Comparison of ENCODE assay signal across 1 cellular context in the genomic region with DNA sequence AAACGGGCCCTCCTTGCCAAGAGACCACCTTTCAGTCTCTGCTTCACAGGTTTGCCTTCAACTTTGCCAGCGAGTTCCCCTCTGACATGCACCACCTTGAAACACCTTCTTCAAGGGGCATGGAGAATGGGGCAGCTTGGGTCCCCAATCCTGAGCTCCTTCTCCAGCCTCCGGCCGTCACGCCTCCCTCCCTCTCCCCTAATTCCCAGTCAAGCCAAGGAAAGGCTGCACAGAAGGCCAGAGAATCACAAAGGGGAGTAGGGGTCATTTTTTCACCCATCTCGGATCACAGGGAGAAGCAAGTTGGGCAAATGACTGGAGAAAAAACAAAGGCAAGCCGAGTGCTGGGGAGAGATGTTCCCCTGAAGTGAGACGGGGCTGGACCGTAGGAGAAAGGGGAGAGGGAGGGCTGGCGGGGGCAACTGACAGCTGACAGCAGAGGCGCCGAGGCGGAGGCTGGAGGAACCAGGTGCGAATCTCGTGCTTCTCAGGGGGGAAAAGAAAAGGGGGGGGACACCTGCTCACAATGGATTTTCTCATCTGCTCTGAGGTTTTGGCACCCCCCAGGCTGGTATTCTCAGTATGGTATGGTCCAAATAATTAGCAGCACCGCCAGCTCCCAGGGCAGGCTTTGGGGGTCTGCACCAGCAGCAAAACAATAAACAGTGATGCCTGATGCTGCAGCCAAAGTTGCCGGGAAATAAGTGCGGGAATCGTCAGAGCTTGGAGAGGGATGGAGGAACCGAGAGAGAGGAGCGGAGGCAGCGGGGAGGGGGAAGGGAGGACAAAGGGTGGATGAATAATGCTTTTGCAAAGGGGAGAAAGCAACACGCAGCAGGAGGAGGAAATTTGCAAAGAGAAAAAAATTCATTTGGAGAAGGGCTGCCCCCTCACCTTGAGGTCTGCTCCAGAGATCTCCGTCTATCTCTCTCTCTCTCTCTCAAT.
TF ChIP-seq lines count a peak whose summit lies in the region.

No MANE protein-coding gene starts in this region.

TF ChIP-seq in WTC11, 78 proteins besides CTCF, POLR2A, EP300 and RAD21 (continued from another document and continues in another):
- TF ChIP-seq, protein P1, sequence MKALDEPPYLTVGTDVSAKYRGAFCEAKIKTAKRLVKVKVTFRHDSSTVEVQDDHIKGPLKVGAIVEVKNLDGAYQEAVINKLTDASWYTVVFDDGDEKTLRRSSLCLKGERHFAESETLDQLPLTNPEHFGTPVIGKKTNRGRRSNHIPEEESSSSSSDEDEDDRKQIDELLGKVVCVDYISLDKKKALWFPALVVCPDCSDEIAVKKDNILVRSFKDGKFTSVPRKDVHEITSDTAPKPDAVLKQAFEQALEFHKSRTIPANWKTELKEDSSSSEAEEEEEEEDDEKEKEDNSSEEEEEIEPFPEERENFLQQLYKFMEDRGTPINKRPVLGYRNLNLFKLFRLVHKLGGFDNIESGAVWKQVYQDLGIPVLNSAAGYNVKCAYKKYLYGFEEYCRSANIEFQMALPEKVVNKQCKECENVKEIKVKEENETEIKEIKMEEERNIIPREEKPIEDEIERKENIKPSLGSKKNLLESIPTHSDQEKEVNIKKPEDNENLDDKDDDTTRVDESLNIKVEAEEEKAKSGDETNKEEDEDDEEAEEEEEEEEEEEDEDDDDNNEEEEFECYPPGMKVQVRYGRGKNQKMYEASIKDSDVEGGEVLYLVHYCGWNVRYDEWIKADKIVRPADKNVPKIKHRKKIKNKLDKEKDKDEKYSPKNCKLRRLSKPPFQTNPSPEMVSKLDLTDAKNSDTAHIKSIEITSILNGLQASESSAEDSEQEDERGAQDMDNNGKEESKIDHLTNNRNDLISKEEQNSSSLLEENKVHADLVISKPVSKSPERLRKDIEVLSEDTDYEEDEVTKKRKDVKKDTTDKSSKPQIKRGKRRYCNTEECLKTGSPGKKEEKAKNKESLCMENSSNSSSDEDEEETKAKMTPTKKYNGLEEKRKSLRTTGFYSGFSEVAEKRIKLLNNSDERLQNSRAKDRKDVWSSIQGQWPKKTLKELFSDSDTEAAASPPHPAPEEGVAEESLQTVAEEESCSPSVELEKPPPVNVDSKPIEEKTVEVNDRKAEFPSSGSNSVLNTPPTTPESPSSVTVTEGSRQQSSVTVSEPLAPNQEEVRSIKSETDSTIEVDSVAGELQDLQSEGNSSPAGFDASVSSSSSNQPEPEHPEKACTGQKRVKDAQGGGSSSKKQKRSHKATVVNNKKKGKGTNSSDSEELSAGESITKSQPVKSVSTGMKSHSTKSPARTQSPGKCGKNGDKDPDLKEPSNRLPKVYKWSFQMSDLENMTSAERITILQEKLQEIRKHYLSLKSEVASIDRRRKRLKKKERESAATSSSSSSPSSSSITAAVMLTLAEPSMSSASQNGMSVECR (CRISPR knock-in tag; IDR thresholded peaks at IDR 0.05; ENCODE audit: borderline replicate concordance) = 0 out of 2 replicates have a peak, but pooled peaks have one; percentile 49
- TF ChIP-seq NR3C1 (CRISPR knock-in tag; conservative IDR thresholded peaks at IDR 0.05; ENCODE audit: low read depth) (no peak), ZNF416 (CRISPR knock-in tag; IDR thresholded peaks at IDR 0.05) (peak; percentile 97), ELF4 (CRISPR knock-in tag; IDR thresholded peaks at IDR 0.05; ENCODE audit: low read depth) (no peak), ZNF232 (CRISPR knock-in tag; IDR thresholded peaks at IDR 0.05) (peak; percentile 58; the same call in 1 of the 2 replicates), CREM (CRISPR knock-in tag; IDR thresholded peaks at IDR 0.05) (peak; percentile 52; the same call in 1 of the 2 replicates), ZNF396 (CRISPR knock-in tag; IDR thresholded peaks at IDR 0.05; ENCODE audit: borderline replicate concordance) (no peak), TP53 (CRISPR knock-in tag; IDR thresholded peaks at IDR 0.05) (no peak), ATF6 (CRISPR knock-in tag; IDR thresholded peaks at IDR 0.05) (no peak), ZNF423 (CRISPR knock-in tag; IDR thresholded peaks at IDR 0.05) (no peak), GABPB1 (CRISPR knock-in tag; IDR thresholded peaks at IDR 0.05) (no peak), SMAD3 (CRISPR knock-in tag; IDR thresholded peaks at IDR 0.05; ENCODE audit: borderline replicate concordance) (no peak), ZNF317 (CRISPR knock-in tag; IDR thresholded peaks at IDR 0.05; ENCODE audit: borderline replicate concordance, low read depth) (no peak), IRF2 (CRISPR knock-in tag; IDR thresholded peaks at IDR 0.05; ENCODE audit: borderline replicate concordance, low read depth) (no peak), FOXK1 (CRISPR knock-in tag; IDR thresholded peaks at IDR 0.05) (no peak; the same call in 1 of the 2 replicates), ATF2 (CRISPR knock-in tag; IDR thresholded peaks at IDR 0.05; ENCODE audit: borderline replicate concordance, low read depth) (no peak), RORB (CRISPR knock-in tag; IDR thresholded peaks at IDR 0.05) (no peak), AR (CRISPR knock-in tag; IDR thresholded peaks at IDR 0.05) (peak; percentile 98), ZBTB21 (CRISPR knock-in tag; IDR thresholded peaks at IDR 0.05; ENCODE audit: borderline replicate concordance) (0 out of 2 replicates have a peak, but pooled peaks have one; percentile 28), HMGXB4 (CRISPR knock-in tag; IDR thresholded peaks at IDR 0.05) (no peak), ZNF671 (CRISPR knock-in tag; IDR thresholded peaks at IDR 0.05) (peak; percentile 93), ZBTB43 (CRISPR knock-in tag; IDR thresholded peaks at IDR 0.05) (no peak), ZNF425 (CRISPR knock-in tag; conservative IDR thresholded peaks at IDR 0.05) (peak; percentile 92), ZMAT4 (CRISPR knock-in tag; IDR thresholded peaks at IDR 0.05) (peak; percentile 97), JAZF1 (CRISPR knock-in tag; IDR thresholded peaks at IDR 0.05) (no peak), FOXP1 (CRISPR knock-in tag; IDR thresholded peaks at IDR 0.05; ENCODE audit: borderline replicate concordance) (no peak; the same call in 1 of the 2 replicates), ZNF138 (CRISPR knock-in tag; conservative IDR thresholded peaks at IDR 0.05) (no peak), SMAD4 (CRISPR knock-in tag; IDR thresholded peaks at IDR 0.05) (0 out of 2 replicates have a peak, but pooled peaks have one; percentile 51), ZSCAN18 (CRISPR knock-in tag; IDR thresholded peaks at IDR 0.05) (no peak)
- TF ChIP-seq, protein P2, sequence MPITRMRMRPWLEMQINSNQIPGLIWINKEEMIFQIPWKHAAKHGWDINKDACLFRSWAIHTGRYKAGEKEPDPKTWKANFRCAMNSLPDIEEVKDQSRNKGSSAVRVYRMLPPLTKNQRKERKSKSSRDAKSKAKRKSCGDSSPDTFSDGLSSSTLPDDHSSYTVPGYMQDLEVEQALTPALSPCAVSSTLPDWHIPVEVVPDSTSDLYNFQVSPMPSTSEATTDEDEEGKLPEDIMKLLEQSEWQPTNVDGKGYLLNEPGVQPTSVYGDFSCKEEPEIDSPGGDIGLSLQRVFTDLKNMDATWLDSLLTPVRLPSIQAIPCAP (CRISPR knock-in tag; IDR thresholded peaks at IDR 0.05) = no peak
- TF ChIP-seq, protein P3, sequence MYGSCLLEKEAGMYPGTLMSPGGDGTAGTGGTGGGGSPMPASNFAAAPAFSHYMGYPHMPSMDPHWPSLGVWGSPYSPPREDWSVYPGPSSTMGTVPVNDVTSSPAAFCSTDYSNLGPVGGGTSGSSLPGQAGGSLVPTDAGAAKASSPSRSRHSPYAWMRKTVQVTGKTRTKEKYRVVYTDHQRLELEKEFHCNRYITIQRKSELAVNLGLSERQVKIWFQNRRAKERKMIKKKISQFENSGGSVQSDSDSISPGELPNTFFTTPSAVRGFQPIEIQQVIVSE (CRISPR knock-in tag; IDR thresholded peaks at IDR 0.05; ENCODE audit: borderline replicate concordance) = peak; percentile 69; the same call in 1 of the 2 replicates
